In the genomic region with DNA sequence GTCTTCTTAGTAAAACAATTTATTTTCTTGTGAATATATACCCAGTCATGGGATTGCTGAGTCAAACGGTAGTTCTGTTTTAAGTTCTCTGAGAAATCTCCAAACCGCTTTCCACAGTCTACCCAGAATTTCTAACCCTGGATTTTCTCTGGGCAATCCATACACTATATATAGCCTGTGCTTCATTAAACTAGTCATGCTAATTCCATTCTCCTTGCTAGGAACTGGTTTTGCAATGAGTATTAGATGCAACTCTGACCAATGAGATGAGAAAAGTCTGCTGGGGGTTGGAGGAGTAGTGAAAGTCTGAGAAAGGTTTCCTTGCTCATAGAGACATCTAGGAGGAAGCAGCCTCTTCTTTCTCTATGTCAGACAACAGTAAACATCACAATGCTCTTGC, we compare ENCODE assay signal across 31 cellular contexts.
DNase-seq lines count a peak whose midpoint lies in the region; ATAC-seq and TF ChIP-seq lines count a peak whose summit lies in the region.
"Had no signal": no experiment of that assay in that cellular context is flagged by ENCODE, and none has a peak within 500 bp of the region (broad histone marks: within the 10 kb centered on the region; RNA-seq: fewer than 3 reads in every experiment).

No MANE protein-coding gene starts in this region.

- TF ChIP-seq CTCF in mammary epithelial cell (conservative IDR thresholded peaks at IDR 0.05 in 1 of 2, IDR thresholded peaks at IDR 0.05 in 1 of 2; ENCODE audit: extremely low read depth in 1 of 2, insufficient read depth in 1 of 2, low read depth in 1 of 2, low read length in 2 of 2) = no peak
- no peak for TF ChIP-seq CTCF in MCF 10A (IDR thresholded peaks at IDR 0.05; ENCODE audit: unreplicated experiment)
- no peak for TF ChIP-seq CTCF in fibroblast of villous mesenchyme (IDR thresholded peaks at IDR 0.05; ENCODE audit: insufficient read depth, low read depth, low read length)
- TF ChIP-seq CTCF in tibial artery (IDR thresholded peaks at IDR 0.05) = no peak

- CTCF ChIA-PET in mammary epithelial cell (lab: Charles Lee; ENCODE audit: low non-redundant PET) = no interaction called here
- CTCF ChIA-PET in MCF 10A (lab: Yijun Ruan, JAX) = no interaction called here

- POLR2A ChIA-PET in MCF 10A (lab: Yijun Ruan, JAX) = interaction anchor here (0.8 to 1.2 kb wide), 2 partner anchors 9 to 26 kb away, joined by 4 read pairs; no protein-coding TSS in a partner anchor

- no peak overlapping the region for H2AFZ ChIP-seq in mammary epithelial cell (ENCODE audit: low read depth, low read length)

- H3K27me3 Mint-ChIP-seq in MCF 10A (ENCODE audit: insufficient read depth, unreplicated experiment) = no peaks in the 10 kb centered on the region
- H3K27me3 Mint-ChIP-seq: activated CD8-positive, alpha-beta memory T cell treated with anti-CD3 and anti-CD28 coated beads, Interleukin-2, amount 10 ng/mL, durations not matched to agents 7 days and 5 days had no signal

- intact Hi-C loops in mammary epithelial cell (cut with micrococcal nuclease) = no loop called here
- intact Hi-C loops in MCF 10A (cut with micrococcal nuclease) = no loop called here
- intact Hi-C loops in tibial artery (cut with DNase I; ENCODE audit: low total_unique reads) = no loop called here

- H3K36me3 ChIP-seq in mammary epithelial cell (ENCODE audit: insufficient read depth, low read length) = no peaks in the 10 kb centered on the region
- H3K36me3 ChIP-seq in tibial artery = no peaks in the 10 kb centered on the region
- H3K36me3 ChIP-seq: BLaER1, left ventricle myocardium inferior, neutrophil, Peyer's patch, prostate gland, uterus, WERI-Rb-1 had no signal

- dilution Hi-C loops in mammary epithelial cell (cut with HindIII; ENCODE audit: low sequenced_read_pairs) = no loop called here

- no peaks in the 10 kb centered on the region for H3K36me3 Mint-ChIP-seq in MCF 10A (ENCODE audit: insufficient read depth, unreplicated experiment)
- H3K36me3 Mint-ChIP-seq: activated CD8-positive, alpha-beta memory T cell treated with anti-CD3 and anti-CD28 coated beads, Interleukin-2, amount 10 ng/mL, durations not matched to agents 7 days and 5 days; immature natural killer cell; stimulated activated naive B cell treated with anti-CD40 and anti-IgM and Interleukin-4, amounts not matched to agents 10 μg/mL and 1 μg/mL and 100 μg/mL, for 72 hours had no signal

- no peaks in the 10 kb centered on the region for H3K27me3 ChIP-seq in mammary epithelial cell (ENCODE audit: insufficient read depth, low read length)
- no peaks in the 10 kb centered on the region for H3K27me3 ChIP-seq in tibial artery
- H3K27me3 ChIP-seq: BLaER1, neutrophil, Peyer's patch, uterus had no signal

- 100% methylated on average over 2 of the region's 2 CpGs for WGBS in mammary epithelial cell (ENCODE audit: low coverage, missing lambda C conversion rate)

- H3K27ac ChIP-seq in mammary epithelial cell (ENCODE audit: insufficient read depth, low read depth, low read length) = no peak overlapping the region
- H3K27ac ChIP-seq in tibial artery = no peak overlapping the region
- H3K27ac ChIP-seq: BLaER1, left ventricle myocardium inferior, neutrophil, Peyer's patch, prostate gland, uterus, WERI-Rb-1 had no signal

- H3K9me3 ChIP-seq in mammary epithelial cell (replicated peaks; ENCODE audit: insufficient read depth, low read length) = peaks cover 2% of the 10 kb centered on the region
- H3K9me3 ChIP-seq in tibial artery = no peaks in the 10 kb centered on the region
- H3K9me3 ChIP-seq: neutrophil, prostate gland, uterus had no signal

- peaks cover 6% of the 10 kb centered on the region for H3K4me1 Mint-ChIP-seq in MCF 10A (ENCODE audit: insufficient read depth, unreplicated experiment)
- H3K4me1 Mint-ChIP-seq: activated CD8-positive, alpha-beta memory T cell treated with anti-CD3 and anti-CD28 coated beads, Interleukin-2, amount 10 ng/mL, durations not matched to agents 7 days and 5 days; immature natural killer cell; stimulated activated naive B cell treated with anti-CD40 and anti-IgM and Interleukin-4, amounts not matched to agents 10 μg/mL and 1 μg/mL and 100 μg/mL, for 72 hours had no signal

- H4K20me1 ChIP-seq in mammary epithelial cell (ENCODE audit: insufficient read depth, low read length) = no peaks in the 10 kb centered on the region
- H4K20me1 ChIP-seq: BLaER1 had no signal

- no peak for ATAC-seq in GM18519 (IDR thresholded peaks at IDR 0.05; ENCODE audit: low FRiP score, unreplicated experiment)
- ATAC-seq: activated CD8-positive, alpha-beta memory T cell treated with anti-CD3 and anti-CD28 coated beads, Interleukin-2, amount 10 ng/mL, durations not matched to agents 7 days and 5 days; sciatic nerve; stimulated activated naive B cell treated with anti-CD40 and anti-IgM and Interleukin-4, amounts not matched to agents 10 μg/mL and 1 μg/mL and 100 μg/mL, for 72 hours had no signal

- no peak overlapping the region for H3K4me3 Mint-ChIP-seq in MCF 10A (ENCODE audit: unreplicated experiment)
- H3K4me3 Mint-ChIP-seq: activated CD8-positive, alpha-beta memory T cell treated with anti-CD3 and anti-CD28 coated beads, Interleukin-2, amount 10 ng/mL, durations not matched to agents 7 days and 5 days; activated T-cell treated with anti-CD3 and anti-CD28 coated beads, Interleukin-2, amount 50 U/mL, for 72 hours; immature natural killer cell; stimulated activated naive B cell treated with anti-CD40 and anti-IgM and Interleukin-4, amounts not matched to agents 10 μg/mL and 1 μg/mL and 100 μg/mL, for 72 hours had no signal

- H3K79me2 ChIP-seq in mammary epithelial cell (ENCODE audit: insufficient read depth, low read length) = no peaks in the 10 kb centered on the region

- no peak overlapping the region for H3K27ac Mint-ChIP-seq in MCF 10A (ENCODE audit: low read depth, unreplicated experiment)
- H3K27ac Mint-ChIP-seq: activated CD8-positive, alpha-beta memory T cell treated with anti-CD3 and anti-CD28 coated beads, Interleukin-2, amount 10 ng/mL, durations not matched to agents 7 days and 5 days; activated T-cell treated with anti-CD3 and anti-CD28 coated beads, Interleukin-2, amount 50 U/mL, for 72 hours; immature natural killer cell; stimulated activated naive B cell treated with anti-CD40 and anti-IgM and Interleukin-4, amounts not matched to agents 10 μg/mL and 1 μg/mL and 100 μg/mL, for 72 hours had no signal

- in situ Hi-C loops in mammary epithelial cell (cut with MboI; ENCODE audit: low sequenced_read_pairs in 2 of 2) = no loop called here

- BruUV-seq in mammary epithelial cell (replicated peaks; lab: Mats Ljungman, UMichigan) (no TSS peak), MCF 10A (replicated peaks; lab: Mats Ljungman, UMichigan) (no TSS peak)

- DNase-seq in mammary epithelial cell (peak; percentile 31), MCF 10A (ENCODE audit: unreplicated experiment) (no peak), amniotic epithelial cell (ENCODE audit: low read depth) (peak; percentile 87), fibroblast of villous mesenchyme (ENCODE audit: low read depth) (peak; percentile 12), nucleus accumbens (lab: John Stamatoyannopoulos, UW) (no peak), tibial artery (no peak), NCI-H2029 (lab: John Stamatoyannopoulos, UW) (no peak)
- DNase-seq: 8988T; activated CD8-positive, alpha-beta memory T cell treated with anti-CD3 and anti-CD28 coated beads, Interleukin-2, amount 10 ng/mL, durations not matched to agents 7 days and 5 days; activated naive CD4-positive, alpha-beta T cell treated with Interleukin-2 at 50 U/mL for 16 hours; activated T-cell treated with anti-CD3 and anti-CD28 coated beads, Interleukin-2, amount 50 U/mL, for 72 hours; amniotic stem cell; DMS153; effector CD4-positive, alpha-beta T cell; hypothalamus; immature natural killer cell; left ventricle myocardium inferior; NCI-H1092; NCI-H187 treated with DMSO at 0.1 percent for 48 hours; NCI-H2227 treated with DMSO at 0.1 percent for 48 hours; NCI-H748 treated with DMSO at 0.1 percent for 48 hours; Peyer's patch; SHP77 treated with DMSO at 0.1 percent for 48 hours; stimulated activated naive B cell treated with anti-CD40 and anti-IgM and Interleukin-4, amounts not matched to agents 10 μg/mL and 1 μg/mL and 100 μg/mL, for 72 hours; uterus; WERI-Rb-1 had no signal

- no peak overlapping the region for H3K9ac ChIP-seq in mammary epithelial cell (ENCODE audit: insufficient read depth, low read length)
- H3K9ac ChIP-seq: BLaER1 had no signal

- H3K4me1 ChIP-seq in mammary epithelial cell (ENCODE audit: insufficient read depth, low read length) (no peaks in the 10 kb centered on the region), tibial artery (no peaks in the 10 kb centered on the region)
- H3K4me1 ChIP-seq: BLaER1, left ventricle myocardium inferior, Peyer's patch, prostate gland, uterus had no signal

- H3K4me2 ChIP-seq in mammary epithelial cell (ENCODE audit: insufficient read depth, low read depth, low read length) = no peak overlapping the region
- H3K4me2 ChIP-seq: BLaER1 had no signal

- no peaks in the 10 kb centered on the region for H3K9me3 Mint-ChIP-seq in MCF 10A (ENCODE audit: unreplicated experiment)

- no peak overlapping the region for H3K4me3 ChIP-seq in mammary epithelial cell (replicated peaks in 1 of 3; ENCODE audit: insufficient read depth in 1 of 3, low read depth in 2 of 3, low read length in 3 of 3)
- no peak overlapping the region for H3K4me3 ChIP-seq in fibroblast of villous mesenchyme (ENCODE audit: low read depth, low read length)
- H3K4me3 ChIP-seq in tibial artery = no peak overlapping the region
- H3K4me3 ChIP-seq: BLaER1, left ventricle myocardium inferior, Peyer's patch, prostate gland, uterus had no signal

Comparison
In these comparisons a context has a peak if more than half of its experiments do, and no peak if none do; other contexts are left out.
1. DNase-seq: peak in mammary epithelial cell (single experiment), amniotic epithelial cell (single experiment) and fibroblast of villous mesenchyme (single experiment); none in MCF 10A (single experiment), nucleus accumbens (0 of 56), tibial artery (0 of 2) and NCI-H2029 (single experiment).